19 cellular contexts compared by ENCODE assay signal in the genomic region with DNA sequence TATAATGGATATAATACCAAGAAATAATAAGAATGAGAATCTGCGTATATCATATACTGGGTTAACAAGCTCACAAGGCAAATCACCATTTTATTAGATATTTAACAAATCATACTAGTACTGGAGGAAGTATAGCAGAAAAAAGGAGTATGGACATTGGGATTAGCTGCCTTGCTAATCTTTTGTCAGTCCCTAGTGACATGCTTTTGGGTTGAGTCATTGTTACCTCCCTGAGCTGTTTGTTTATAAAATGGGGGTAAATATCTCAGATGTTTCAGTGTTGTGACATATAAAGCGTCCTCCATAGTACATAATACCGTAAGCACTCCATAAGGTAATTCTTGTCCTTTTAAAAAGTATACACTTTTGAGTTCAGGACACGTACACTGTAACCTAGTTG.
DNase-seq lines count a peak whose midpoint lies in the region; ATAC-seq, FAIRE-seq and TF ChIP-seq lines count a peak whose summit lies in the region.
"Had no signal": no experiment of that assay in that cellular context is flagged by ENCODE, and none has a peak within 500 bp of the region (broad histone marks: within the 10 kb centered on the region; RNA-seq: fewer than 3 reads in every experiment).

No MANE protein-coding gene starts in this region.

- DNase-seq in ELR (ENCODE audit: low read depth) (peak; percentile 81), NCI-H460 (ENCODE audit: extremely low read depth, low read depth) (peak; percentile 66), endothelial cell of umbilical vein (ENCODE audit: low read depth, low spot score) (no peak), mesenchymal stem cell (peak; percentile 48), osteocyte (ENCODE audit: extremely low spot score, unreplicated experiment) (no peak), colonic mucosa (no peak)
- DNase-seq in activated T-cell treated with anti-CD3 and anti-CD28 coated beads, Interleukin-2, amount 50 U/mL, for 48 hours: no peak
- DNase-seq: activated CD4-positive, alpha-beta memory T cell treated with anti-CD3 and anti-CD28 coated beads, Interleukin-2, amount 10 ng/mL, durations not matched to agents 7 days and 5 days; activated naive CD8-positive, alpha-beta T cell treated with anti-CD3 and anti-CD28 coated beads for 36 hours; AML-193; effector CD8-positive, alpha-beta T cell; KBM-7; naive B cell; NCI-H1417 treated with DMSO at 0.1 percent for 48 hours; NCI-H2171; stimulated activated CD4-positive, alpha-beta T cell treated with anti-CD3 and anti-CD28 coated beads, Interleukin-4, amount 100 ng/mL, for 24 hours had no signal

- no peak overlapping the region for H3K4ac ChIP-seq in mesenchymal stem cell (ENCODE audit: low read depth in 1 of 2, low read length in 2 of 2)

- H2AK5ac ChIP-seq in mesenchymal stem cell (ENCODE audit: low read length, severe bottlenecking): no peak overlapping the region

- no peak overlapping the region for H2BK15ac ChIP-seq in mesenchymal stem cell (ENCODE audit: low read depth, poor library complexity, severe bottlenecking)

- TF ChIP-seq CTCF in endothelial cell of umbilical vein (IDR thresholded peaks at IDR 0.05; ENCODE audit: extremely low read depth in 1 of 2, insufficient read depth in 1 of 2, low read depth in 1 of 2, low read length in 2 of 2): no peak
- no peak for TF ChIP-seq CTCF in osteocyte (IDR thresholded peaks at IDR 0.05)
- TF ChIP-seq CTCF in colonic mucosa (IDR thresholded peaks at IDR 0.05): no peak

- H3K9ac ChIP-seq in endothelial cell of umbilical vein (replicated peaks; ENCODE audit: extremely low read depth, insufficient read depth, low read length) (no peak overlapping the region), mesenchymal stem cell (ENCODE audit: low read length) (no peak overlapping the region), colonic mucosa (ENCODE audit: low read depth in 2 of 2, low read length in 2 of 2) (no peak overlapping the region)
- H3K9ac ChIP-seq: parathyroid adenoma had no signal

- no peak overlapping the region for H3K14ac ChIP-seq in mesenchymal stem cell (ENCODE audit: low read length in 2 of 2)

- no peaks in the 10 kb centered on the region for H3K4me1 Mint-ChIP-seq in osteocyte (ENCODE audit: unreplicated experiment)
- H3K4me1 Mint-ChIP-seq: activated CD4-positive, alpha-beta memory T cell treated with anti-CD3 and anti-CD28 coated beads, Interleukin-2, amount 10 ng/mL, durations not matched to agents 7 days and 5 days; activated naive CD8-positive, alpha-beta T cell treated with anti-CD3 and anti-CD28 coated beads for 36 hours; naive B cell had no signal

- no TSS peak for BruUV-seq in endothelial cell of umbilical vein (replicated peaks; lab: Mats Ljungman, UMichigan)

- no peak overlapping the region for H3K18ac ChIP-seq in mesenchymal stem cell (ENCODE audit: low read depth in 1 of 2, low read length in 2 of 2)

- no peak overlapping the region for H4K91ac ChIP-seq in mesenchymal stem cell (ENCODE audit: low read length)

- no peak for ATAC-seq in GM21717 (IDR thresholded peaks at IDR 0.05; ENCODE audit: unreplicated experiment)

- H3K4me2 ChIP-seq in endothelial cell of umbilical vein (ENCODE audit: insufficient read depth, low read length) (no peak overlapping the region), mesenchymal stem cell (ENCODE audit: low read length, poor library complexity, severe bottlenecking) (no peak overlapping the region)

- H3K79me1 ChIP-seq in mesenchymal stem cell (replicated peaks; ENCODE audit: low read length, poor library complexity, severe bottlenecking): no peaks in the 10 kb centered on the region

- no peak for TF ChIP-seq POLR2A in endothelial cell of umbilical vein (IDR thresholded peaks at IDR 0.05; ENCODE audit: low read depth, low read length)

- FAIRE-seq in endothelial cell of umbilical vein (lab: Jason Lieb, UNC): peak; percentile 26

- H3K9me3 Mint-ChIP-seq in osteocyte (ENCODE audit: unreplicated experiment): no peaks in the 10 kb centered on the region
- H3K9me3 Mint-ChIP-seq: activated CD4-positive, alpha-beta memory T cell treated with anti-CD3 and anti-CD28 coated beads, Interleukin-2, amount 10 ng/mL, durations not matched to agents 7 days and 5 days; activated naive CD8-positive, alpha-beta T cell treated with anti-CD3 and anti-CD28 coated beads for 36 hours; naive B cell had no signal

- dilution Hi-C loops in endothelial cell of umbilical vein (cut with MboI; ENCODE audit: extremely low pct_ligation_motif_present, low sequenced_read_pairs): no loop called here

- H4K20me1 ChIP-seq in endothelial cell of umbilical vein (replicated peaks; ENCODE audit: control insufficient read depth, extremely low read depth, insufficient read depth, low read length): no peaks in the 10 kb centered on the region

- H3K36me3 ChIP-seq in endothelial cell of umbilical vein (ENCODE audit: control insufficient read depth in 2 of 2, extremely low read depth in 1 of 2, insufficient read depth in 2 of 2, low read length in 2 of 2) (no peaks in the 10 kb centered on the region), mesenchymal stem cell (ENCODE audit: control insufficient read depth in 1 of 2, insufficient read depth in 2 of 2, low read depth in 1 of 2, low read length in 2 of 2) (no peaks in the 10 kb centered on the region), colonic mucosa (no peaks in the 10 kb centered on the region)

- H3K4me1 ChIP-seq in endothelial cell of umbilical vein (ENCODE audit: control insufficient read depth, extremely low read depth, insufficient read depth, low read length): no peaks in the 10 kb centered on the region
- H3K4me1 ChIP-seq in mesenchymal stem cell (ENCODE audit: control insufficient read depth, insufficient read depth, low read depth, low read length): no peaks in the 10 kb centered on the region
- H3K4me1 ChIP-seq in colonic mucosa: no peaks in the 10 kb centered on the region
- H3K4me1 ChIP-seq: parathyroid adenoma had no signal

- intact Hi-C loops in endothelial cell of umbilical vein (cut with micrococcal nuclease) (no loop called here), colonic mucosa (cut with DNase I) (no loop called here)

- no peak overlapping the region for H3K23ac ChIP-seq in mesenchymal stem cell (ENCODE audit: low read length in 2 of 2)

- H3K79me2 ChIP-seq in endothelial cell of umbilical vein (ENCODE audit: control insufficient read depth, insufficient read depth, low read length): no peaks in the 10 kb centered on the region
- H3K79me2 ChIP-seq: parathyroid adenoma had no signal

- no peak overlapping the region for H2BK5ac ChIP-seq in mesenchymal stem cell (ENCODE audit: low read depth, low read length, poor library complexity, severe bottlenecking)

- no peaks in the 10 kb centered on the region for H3K9me3 ChIP-seq in endothelial cell of umbilical vein (replicated peaks; ENCODE audit: control insufficient read depth, insufficient read depth, low read length)
- no peaks in the 10 kb centered on the region for H3K9me3 ChIP-seq in mesenchymal stem cell (ENCODE audit: control insufficient read depth, low read length)
- H3K9me3 ChIP-seq in colonic mucosa: no peaks in the 10 kb centered on the region

- POLR2A ChIA-PET in endothelial cell of umbilical vein (lab: Charles Lee): no interaction called here

- no peak overlapping the region for H3K27ac ChIP-seq in endothelial cell of umbilical vein (ENCODE audit: insufficient read depth, low read depth, low read length)
- H3K27ac ChIP-seq in mesenchymal stem cell (ENCODE audit: low read length, poor library complexity, severe bottlenecking): no peak overlapping the region
- no peak overlapping the region for H3K27ac ChIP-seq in colonic mucosa
- H3K27ac ChIP-seq: parathyroid adenoma had no signal

- H2AFZ ChIP-seq in endothelial cell of umbilical vein (ENCODE audit: low read depth, low read length): no peak overlapping the region
- no peak overlapping the region for H2AFZ ChIP-seq in mesenchymal stem cell (ENCODE audit: low read depth, low read length)
- H2AFZ ChIP-seq: parathyroid adenoma had no signal

- H3K4me3 ChIP-seq in endothelial cell of umbilical vein (replicated peaks in 1 of 3; ENCODE audit: insufficient read depth in 1 of 3, low read depth in 1 of 3, low read length in 3 of 3) (no peak overlapping the region), mesenchymal stem cell (ENCODE audit: insufficient read depth in 1 of 2, low read depth in 1 of 2, low read length in 2 of 2) (no peak overlapping the region), colonic mucosa (no peak overlapping the region)
- H3K4me3 ChIP-seq: lung had no signal

- H3K9me1 ChIP-seq in endothelial cell of umbilical vein (replicated peaks; ENCODE audit: control insufficient read depth, extremely low read depth, insufficient read depth, low read length): no peaks in the 10 kb centered on the region

- H3K27ac Mint-ChIP-seq in osteocyte (ENCODE audit: unreplicated experiment): no peak overlapping the region
- H3K27ac Mint-ChIP-seq: activated CD4-positive, alpha-beta memory T cell treated with anti-CD3 and anti-CD28 coated beads, Interleukin-2, amount 10 ng/mL, durations not matched to agents 7 days and 5 days; activated naive CD8-positive, alpha-beta T cell treated with anti-CD3 and anti-CD28 coated beads for 36 hours; naive B cell had no signal

- CTCF ChIA-PET in endothelial cell of umbilical vein (lab: Charles Lee): no interaction called here

- H2BK12ac ChIP-seq in mesenchymal stem cell (ENCODE audit: low read length in 2 of 2): no peak overlapping the region

- no peaks in the 10 kb centered on the region for H3K36me3 Mint-ChIP-seq in osteocyte (ENCODE audit: unreplicated experiment)
- H3K36me3 Mint-ChIP-seq: activated naive CD8-positive, alpha-beta T cell treated with anti-CD3 and anti-CD28 coated beads for 36 hours; naive B cell had no signal

- H3K27me3 Mint-ChIP-seq in osteocyte (ENCODE audit: unreplicated experiment): peaks cover 4% of the 10 kb centered on the region
- H3K27me3 Mint-ChIP-seq: activated CD4-positive, alpha-beta memory T cell treated with anti-CD3 and anti-CD28 coated beads, Interleukin-2, amount 10 ng/mL, durations not matched to agents 7 days and 5 days; activated naive CD8-positive, alpha-beta T cell treated with anti-CD3 and anti-CD28 coated beads for 36 hours; naive B cell had no signal

- no CpG with 5 or more reads among the region's 4 CpGs for WGBS in mesenchymal stem cell

- H4K8ac ChIP-seq in mesenchymal stem cell (ENCODE audit: low read length): no peak overlapping the region

- no peak overlapping the region for H3K4me3 Mint-ChIP-seq in osteocyte (ENCODE audit: unreplicated experiment)
- H3K4me3 Mint-ChIP-seq: activated CD4-positive, alpha-beta memory T cell treated with anti-CD3 and anti-CD28 coated beads, Interleukin-2, amount 10 ng/mL, durations not matched to agents 7 days and 5 days; activated naive CD8-positive, alpha-beta T cell treated with anti-CD3 and anti-CD28 coated beads for 36 hours; naive B cell had no signal

- H2BK120ac ChIP-seq in mesenchymal stem cell (ENCODE audit: low read depth, low read length): no peak overlapping the region

- no peaks in the 10 kb centered on the region for H3K27me3 ChIP-seq in endothelial cell of umbilical vein (ENCODE audit: control insufficient read depth in 2 of 2, insufficient read depth in 2 of 2, low read length in 2 of 2)
- no peaks in the 10 kb centered on the region for H3K27me3 ChIP-seq in mesenchymal stem cell (ENCODE audit: control insufficient read depth in 1 of 2, insufficient read depth in 1 of 2, low read length in 2 of 2)
- no peaks in the 10 kb centered on the region for H3K27me3 ChIP-seq in colonic mucosa

TF ChIP-seq in endothelial cell of umbilical vein, 7 proteins besides CTCF, POLR2A, EP300 and RAD21 (continues in another document):
- TF ChIP-seq FOS (IDR thresholded peaks at IDR 0.05; ENCODE audit: borderline replicate concordance, insufficient read depth, low read length): peak; percentile 26

Comparison
In these comparisons a context has a peak if more than half of its experiments do, and no peak if none do; other contexts are left out.
1. DNase-seq: peak in ELR (single experiment), NCI-H460 (single experiment) and mesenchymal stem cell (single experiment); none in endothelial cell of umbilical vein (single experiment), osteocyte (single experiment), colonic mucosa (single experiment) and activated T-cell treated with anti-CD3 and anti-CD28 coated beads, Interleukin-2, amount 50 U/mL, for 48 hours (0 of 2).